1 cellular context compared by ENCODE assay signal in the genomic region with DNA sequence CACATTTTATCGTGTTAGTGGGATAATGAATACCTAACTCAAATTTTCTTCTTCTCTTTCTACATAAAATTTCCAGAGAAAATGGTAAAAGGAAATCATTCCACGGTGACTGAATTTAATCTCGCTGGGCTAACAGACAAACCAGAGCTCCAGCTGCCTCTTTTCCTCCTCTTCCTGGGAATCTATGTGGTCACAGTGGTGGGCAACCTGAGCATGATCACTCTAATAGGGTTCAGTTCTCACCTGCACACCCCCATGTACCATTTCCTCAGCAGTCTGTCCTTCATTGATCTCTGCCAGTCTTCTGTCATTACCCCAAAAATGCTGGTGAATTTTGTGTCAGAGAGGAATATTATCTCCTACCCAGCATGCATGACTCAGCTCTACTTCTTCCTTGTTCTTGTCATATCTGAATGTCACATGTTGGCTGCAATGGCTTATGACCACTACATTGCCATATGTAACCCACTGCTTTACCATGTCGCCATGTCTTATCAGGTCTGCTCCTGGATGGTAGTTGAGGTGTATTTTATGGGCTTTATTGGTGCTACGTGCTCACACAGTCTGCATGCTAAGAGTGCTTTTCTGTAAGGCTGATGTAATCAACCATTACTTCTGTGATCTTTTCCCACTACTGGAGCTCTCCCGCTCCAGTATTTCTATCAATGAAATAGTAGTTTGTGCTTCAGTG.
TF ChIP-seq lines count a peak whose summit lies in the region.

No MANE protein-coding gene starts in this region.

TF ChIP-seq in K562, 482 proteins besides CTCF, POLR2A, EP300 and RAD21 (continued from another document and continues in another):
- TF ChIP-seq, protein P1, sequence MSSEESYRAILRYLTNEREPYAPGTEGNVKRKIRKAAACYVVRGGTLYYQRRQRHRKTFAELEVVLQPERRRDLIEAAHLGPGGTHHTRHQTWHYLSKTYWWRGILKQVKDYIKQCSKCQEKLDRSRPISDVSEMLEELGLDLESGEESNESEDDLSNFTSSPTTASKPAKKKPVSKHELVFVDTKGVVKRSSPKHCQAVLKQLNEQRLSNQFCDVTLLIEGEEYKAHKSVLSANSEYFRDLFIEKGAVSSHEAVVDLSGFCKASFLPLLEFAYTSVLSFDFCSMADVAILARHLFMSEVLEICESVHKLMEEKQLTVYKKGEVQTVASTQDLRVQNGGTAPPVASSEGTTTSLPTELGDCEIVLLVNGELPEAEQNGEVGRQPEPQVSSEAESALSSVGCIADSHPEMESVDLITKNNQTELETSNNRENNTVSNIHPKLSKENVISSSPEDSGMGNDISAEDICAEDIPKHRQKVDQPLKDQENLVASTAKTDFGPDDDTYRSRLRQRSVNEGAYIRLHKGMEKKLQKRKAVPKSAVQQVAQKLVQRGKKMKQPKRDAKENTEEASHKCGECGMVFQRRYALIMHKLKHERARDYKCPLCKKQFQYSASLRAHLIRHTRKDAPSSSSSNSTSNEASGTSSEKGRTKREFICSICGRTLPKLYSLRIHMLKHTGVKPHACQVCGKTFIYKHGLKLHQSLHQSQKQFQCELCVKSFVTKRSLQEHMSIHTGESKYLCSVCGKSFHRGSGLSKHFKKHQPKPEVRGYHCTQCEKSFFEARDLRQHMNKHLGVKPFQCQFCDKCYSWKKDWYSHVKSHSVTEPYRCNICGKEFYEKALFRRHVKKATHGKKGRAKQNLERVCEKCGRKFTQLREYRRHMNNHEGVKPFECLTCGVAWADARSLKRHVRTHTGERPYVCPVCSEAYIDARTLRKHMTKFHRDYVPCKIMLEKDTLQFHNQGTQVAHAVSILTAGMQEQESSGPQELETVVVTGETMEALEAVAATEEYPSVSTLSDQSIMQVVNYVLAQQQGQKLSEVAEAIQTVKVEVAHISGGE (CRISPR knock-in tag; IDR thresholded peaks at IDR 0.05): peak in 1 of 3 experiments; percentile 61; a peak in 2 of 6 replicates
- TF ChIP-seq ZNF584 (CRISPR knock-in tag; IDR thresholded peaks at IDR 0.05; ENCODE audit: low read depth): peak; percentile 98
- TF ChIP-seq, protein P2, sequence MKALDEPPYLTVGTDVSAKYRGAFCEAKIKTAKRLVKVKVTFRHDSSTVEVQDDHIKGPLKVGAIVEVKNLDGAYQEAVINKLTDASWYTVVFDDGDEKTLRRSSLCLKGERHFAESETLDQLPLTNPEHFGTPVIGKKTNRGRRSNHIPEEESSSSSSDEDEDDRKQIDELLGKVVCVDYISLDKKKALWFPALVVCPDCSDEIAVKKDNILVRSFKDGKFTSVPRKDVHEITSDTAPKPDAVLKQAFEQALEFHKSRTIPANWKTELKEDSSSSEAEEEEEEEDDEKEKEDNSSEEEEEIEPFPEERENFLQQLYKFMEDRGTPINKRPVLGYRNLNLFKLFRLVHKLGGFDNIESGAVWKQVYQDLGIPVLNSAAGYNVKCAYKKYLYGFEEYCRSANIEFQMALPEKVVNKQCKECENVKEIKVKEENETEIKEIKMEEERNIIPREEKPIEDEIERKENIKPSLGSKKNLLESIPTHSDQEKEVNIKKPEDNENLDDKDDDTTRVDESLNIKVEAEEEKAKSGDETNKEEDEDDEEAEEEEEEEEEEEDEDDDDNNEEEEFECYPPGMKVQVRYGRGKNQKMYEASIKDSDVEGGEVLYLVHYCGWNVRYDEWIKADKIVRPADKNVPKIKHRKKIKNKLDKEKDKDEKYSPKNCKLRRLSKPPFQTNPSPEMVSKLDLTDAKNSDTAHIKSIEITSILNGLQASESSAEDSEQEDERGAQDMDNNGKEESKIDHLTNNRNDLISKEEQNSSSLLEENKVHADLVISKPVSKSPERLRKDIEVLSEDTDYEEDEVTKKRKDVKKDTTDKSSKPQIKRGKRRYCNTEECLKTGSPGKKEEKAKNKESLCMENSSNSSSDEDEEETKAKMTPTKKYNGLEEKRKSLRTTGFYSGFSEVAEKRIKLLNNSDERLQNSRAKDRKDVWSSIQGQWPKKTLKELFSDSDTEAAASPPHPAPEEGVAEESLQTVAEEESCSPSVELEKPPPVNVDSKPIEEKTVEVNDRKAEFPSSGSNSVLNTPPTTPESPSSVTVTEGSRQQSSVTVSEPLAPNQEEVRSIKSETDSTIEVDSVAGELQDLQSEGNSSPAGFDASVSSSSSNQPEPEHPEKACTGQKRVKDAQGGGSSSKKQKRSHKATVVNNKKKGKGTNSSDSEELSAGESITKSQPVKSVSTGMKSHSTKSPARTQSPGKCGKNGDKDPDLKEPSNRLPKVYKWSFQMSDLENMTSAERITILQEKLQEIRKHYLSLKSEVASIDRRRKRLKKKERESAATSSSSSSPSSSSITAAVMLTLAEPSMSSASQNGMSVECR (CRISPR knock-in tag; IDR thresholded peaks at IDR 0.05): no peak
- TF ChIP-seq LCOR (CRISPR knock-in tag; IDR thresholded peaks at IDR 0.05): peak; percentile 92
- TF ChIP-seq SMAD2 (IDR thresholded peaks at IDR 0.05; ENCODE audit: low read depth, low read length): no peak
- 0 out of 4 replicates have a peak, but pooled peaks of 1 of the 2 experiments have one; percentile 45 for TF ChIP-seq SRF (CRISPR knock-in tag; IDR thresholded peaks at IDR 0.05)
- TF ChIP-seq SMAD3 (CRISPR knock-in tag; conservative IDR thresholded peaks at IDR 0.05): peak; percentile 94
- TF ChIP-seq ZNF75A (CRISPR knock-in tag; IDR thresholded peaks at IDR 0.05): peak; percentile 63
- TF ChIP-seq, protein P3, sequence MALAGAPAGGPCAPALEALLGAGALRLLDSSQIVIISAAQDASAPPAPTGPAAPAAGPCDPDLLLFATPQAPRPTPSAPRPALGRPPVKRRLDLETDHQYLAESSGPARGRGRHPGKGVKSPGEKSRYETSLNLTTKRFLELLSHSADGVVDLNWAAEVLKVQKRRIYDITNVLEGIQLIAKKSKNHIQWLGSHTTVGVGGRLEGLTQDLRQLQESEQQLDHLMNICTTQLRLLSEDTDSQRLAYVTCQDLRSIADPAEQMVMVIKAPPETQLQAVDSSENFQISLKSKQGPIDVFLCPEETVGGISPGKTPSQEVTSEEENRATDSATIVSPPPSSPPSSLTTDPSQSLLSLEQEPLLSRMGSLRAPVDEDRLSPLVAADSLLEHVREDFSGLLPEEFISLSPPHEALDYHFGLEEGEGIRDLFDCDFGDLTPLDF (CRISPR knock-in tag; IDR thresholded peaks at IDR 0.05): no peak
- no peak for TF ChIP-seq STAG1 (CRISPR knock-in tag; IDR thresholded peaks at IDR 0.05; ENCODE audit: borderline replicate concordance)
- no peak for TF ChIP-seq SRSF3 (IDR thresholded peaks at IDR 0.05; ENCODE audit: insufficient read depth, low read length)
- no peak for TF ChIP-seq IRF2 (CRISPR knock-in tag; IDR thresholded peaks at IDR 0.05)
- TF ChIP-seq ZNF830 (CRISPR knock-in tag; IDR thresholded peaks at IDR 0.05): no peak
- TF ChIP-seq ZNF263 (CRISPR knock-in tag; IDR thresholded peaks at IDR 0.05; ENCODE audit: borderline replicate concordance): no peak
- TF ChIP-seq NCOA6 (IDR thresholded peaks at IDR 0.05): no peak
- TF ChIP-seq, protein P4, sequence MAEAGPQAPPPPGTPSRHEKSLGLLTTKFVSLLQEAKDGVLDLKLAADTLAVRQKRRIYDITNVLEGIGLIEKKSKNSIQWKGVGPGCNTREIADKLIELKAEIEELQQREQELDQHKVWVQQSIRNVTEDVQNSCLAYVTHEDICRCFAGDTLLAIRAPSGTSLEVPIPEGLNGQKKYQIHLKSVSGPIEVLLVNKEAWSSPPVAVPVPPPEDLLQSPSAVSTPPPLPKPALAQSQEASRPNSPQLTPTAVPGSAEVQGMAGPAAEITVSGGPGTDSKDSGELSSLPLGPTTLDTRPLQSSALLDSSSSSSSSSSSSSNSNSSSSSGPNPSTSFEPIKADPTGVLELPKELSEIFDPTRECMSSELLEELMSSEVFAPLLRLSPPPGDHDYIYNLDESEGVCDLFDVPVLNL (CRISPR knock-in tag; IDR thresholded peaks at IDR 0.05; ENCODE audit: low read depth): no peak
- no peak for TF ChIP-seq ZNF717 (CRISPR knock-in tag; IDR thresholded peaks at IDR 0.05)
- 0 out of 2 replicates have a peak, but pooled peaks have one; percentile 31 for TF ChIP-seq HCFC1 (IDR thresholded peaks at IDR 0.05; ENCODE audit: low read depth, low read length)
- no peak for TF ChIP-seq SRSF1 (IDR thresholded peaks at IDR 0.05; ENCODE audit: low read depth, low read length)
- peak; percentile 84; the same call in 1 of the 2 replicates for TF ChIP-seq RNF2 (IDR thresholded peaks at IDR 0.05)
- peak; percentile 77; the same call in 1 of the 2 replicates for TF ChIP-seq CTBP1 (IDR thresholded peaks at IDR 0.05; ENCODE audit: borderline replicate concordance)
- TF ChIP-seq GATAD2A (IDR thresholded peaks at IDR 0.05): peak; percentile 86
- TF ChIP-seq CCAR2 (IDR thresholded peaks at IDR 0.05; ENCODE audit: low read depth, low read length): no peak
- no peak for TF ChIP-seq ZSCAN29 (IDR thresholded peaks at IDR 0.05)
- TF ChIP-seq NEUROD1 (IDR thresholded peaks at IDR 0.05; ENCODE audit: borderline replicate concordance, low read depth, low read length, partially characterized antibody): peak; percentile 24
- no peak for TF ChIP-seq ZBTB1 (CRISPR knock-in tag; IDR thresholded peaks at IDR 0.05; ENCODE audit: borderline replicate concordance, low read depth)
- TF ChIP-seq ARID2 (IDR thresholded peaks at IDR 0.05): 0 out of 2 replicates have a peak, but pooled peaks have one; percentile 7
- peak; percentile 87 for TF ChIP-seq ZNF239 (CRISPR knock-in tag; IDR thresholded peaks at IDR 0.05)
- TF ChIP-seq, protein P5, sequence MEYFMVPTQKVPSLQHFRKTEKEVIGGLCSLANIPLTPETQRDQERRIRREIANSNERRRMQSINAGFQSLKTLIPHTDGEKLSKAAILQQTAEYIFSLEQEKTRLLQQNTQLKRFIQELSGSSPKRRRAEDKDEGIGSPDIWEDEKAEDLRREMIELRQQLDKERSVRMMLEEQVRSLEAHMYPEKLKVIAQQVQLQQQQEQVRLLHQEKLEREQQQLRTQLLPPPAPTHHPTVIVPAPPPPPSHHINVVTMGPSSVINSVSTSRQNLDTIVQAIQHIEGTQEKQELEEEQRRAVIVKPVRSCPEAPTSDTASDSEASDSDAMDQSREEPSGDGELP (CRISPR knock-in tag; IDR thresholded peaks at IDR 0.05; ENCODE audit: borderline replicate concordance): peak; percentile 43; the same call in 1 of the 2 replicates
- TF ChIP-seq, protein P6, sequence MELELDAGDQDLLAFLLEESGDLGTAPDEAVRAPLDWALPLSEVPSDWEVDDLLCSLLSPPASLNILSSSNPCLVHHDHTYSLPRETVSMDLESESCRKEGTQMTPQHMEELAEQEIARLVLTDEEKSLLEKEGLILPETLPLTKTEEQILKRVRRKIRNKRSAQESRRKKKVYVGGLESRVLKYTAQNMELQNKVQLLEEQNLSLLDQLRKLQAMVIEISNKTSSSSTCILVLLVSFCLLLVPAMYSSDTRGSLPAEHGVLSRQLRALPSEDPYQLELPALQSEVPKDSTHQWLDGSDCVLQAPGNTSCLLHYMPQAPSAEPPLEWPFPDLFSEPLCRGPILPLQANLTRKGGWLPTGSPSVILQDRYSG (tag; conservative IDR thresholded peaks at IDR 0.05; ENCODE audit: low read depth): peak; percentile 95
- TF ChIP-seq CBFA2T3 (IDR thresholded peaks at IDR 0.05): peak; percentile 97
- TF ChIP-seq ZNF77 (CRISPR knock-in tag; IDR thresholded peaks at IDR 0.05): no peak
- TF ChIP-seq RBM25 (IDR thresholded peaks at IDR 0.05; ENCODE audit: low read depth, low read length, severe bottlenecking): no peak
- TF ChIP-seq, protein P7, sequence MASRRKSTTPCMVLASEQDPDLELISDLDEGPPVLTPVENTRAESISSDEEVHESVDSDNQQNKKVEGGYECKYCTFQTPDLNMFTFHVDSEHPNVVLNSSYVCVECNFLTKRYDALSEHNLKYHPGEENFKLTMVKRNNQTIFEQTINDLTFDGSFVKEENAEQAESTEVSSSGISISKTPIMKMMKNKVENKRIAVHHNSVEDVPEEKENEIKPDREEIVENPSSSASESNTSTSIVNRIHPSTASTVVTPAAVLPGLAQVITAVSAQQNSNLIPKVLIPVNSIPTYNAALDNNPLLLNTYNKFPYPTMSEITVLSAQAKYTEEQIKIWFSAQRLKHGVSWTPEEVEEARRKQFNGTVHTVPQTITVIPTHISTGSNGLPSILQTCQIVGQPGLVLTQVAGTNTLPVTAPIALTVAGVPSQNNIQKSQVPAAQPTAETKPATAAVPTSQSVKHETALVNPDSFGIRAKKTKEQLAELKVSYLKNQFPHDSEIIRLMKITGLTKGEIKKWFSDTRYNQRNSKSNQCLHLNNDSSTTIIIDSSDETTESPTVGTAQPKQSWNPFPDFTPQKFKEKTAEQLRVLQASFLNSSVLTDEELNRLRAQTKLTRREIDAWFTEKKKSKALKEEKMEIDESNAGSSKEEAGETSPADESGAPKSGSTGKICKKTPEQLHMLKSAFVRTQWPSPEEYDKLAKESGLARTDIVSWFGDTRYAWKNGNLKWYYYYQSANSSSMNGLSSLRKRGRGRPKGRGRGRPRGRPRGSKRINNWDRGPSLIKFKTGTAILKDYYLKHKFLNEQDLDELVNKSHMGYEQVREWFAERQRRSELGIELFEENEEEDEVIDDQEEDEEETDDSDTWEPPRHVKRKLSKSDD (conservative IDR thresholded peaks at IDR 0.05; ENCODE audit: low read length): no peak
- TF ChIP-seq JUN (IDR thresholded peaks at IDR 0.05; ENCODE audit: borderline replicate concordance, low read depth, low read length): peak; percentile 76; the same call in 1 of the 2 replicates
- no peak for TF ChIP-seq JUN (CRISPR knock-in tag; IDR thresholded peaks at IDR 0.05; ENCODE audit: borderline replicate concordance)
- no peak for TF ChIP-seq KAT8 (IDR thresholded peaks at IDR 0.05; ENCODE audit: low read depth)
- TF ChIP-seq, protein P8, sequence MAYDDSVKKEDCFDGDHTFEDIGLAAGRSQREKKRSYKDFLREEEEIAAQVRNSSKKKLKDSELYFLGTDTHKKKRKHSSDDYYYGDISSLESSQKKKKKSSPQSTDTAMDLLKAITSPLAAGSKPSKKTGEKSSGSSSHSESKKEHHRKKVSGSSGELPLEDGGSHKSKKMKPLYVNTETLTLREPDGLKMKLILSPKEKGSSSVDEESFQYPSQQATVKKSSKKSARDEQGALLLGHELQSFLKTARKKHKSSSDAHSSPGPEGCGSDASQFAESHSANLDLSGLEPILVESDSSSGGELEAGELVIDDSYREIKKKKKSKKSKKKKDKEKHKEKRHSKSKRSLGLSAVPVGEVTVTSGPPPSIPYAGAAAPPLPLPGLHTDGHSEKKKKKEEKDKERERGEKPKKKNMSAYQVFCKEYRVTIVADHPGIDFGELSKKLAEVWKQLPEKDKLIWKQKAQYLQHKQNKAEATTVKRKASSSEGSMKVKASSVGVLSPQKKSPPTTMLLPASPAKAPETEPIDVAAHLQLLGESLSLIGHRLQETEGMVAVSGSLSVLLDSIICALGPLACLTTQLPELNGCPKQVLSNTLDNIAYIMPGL (CRISPR knock-in tag; IDR thresholded peaks at IDR 0.05): no peak
- TF ChIP-seq, protein P9, sequence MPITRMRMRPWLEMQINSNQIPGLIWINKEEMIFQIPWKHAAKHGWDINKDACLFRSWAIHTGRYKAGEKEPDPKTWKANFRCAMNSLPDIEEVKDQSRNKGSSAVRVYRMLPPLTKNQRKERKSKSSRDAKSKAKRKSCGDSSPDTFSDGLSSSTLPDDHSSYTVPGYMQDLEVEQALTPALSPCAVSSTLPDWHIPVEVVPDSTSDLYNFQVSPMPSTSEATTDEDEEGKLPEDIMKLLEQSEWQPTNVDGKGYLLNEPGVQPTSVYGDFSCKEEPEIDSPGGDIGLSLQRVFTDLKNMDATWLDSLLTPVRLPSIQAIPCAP (CRISPR knock-in tag; IDR thresholded peaks at IDR 0.05; ENCODE audit: borderline replicate concordance): no peak
- TF ChIP-seq ESRRB (CRISPR knock-in tag; IDR thresholded peaks at IDR 0.05; ENCODE audit: borderline replicate concordance): no peak
